In the genomic region with DNA sequence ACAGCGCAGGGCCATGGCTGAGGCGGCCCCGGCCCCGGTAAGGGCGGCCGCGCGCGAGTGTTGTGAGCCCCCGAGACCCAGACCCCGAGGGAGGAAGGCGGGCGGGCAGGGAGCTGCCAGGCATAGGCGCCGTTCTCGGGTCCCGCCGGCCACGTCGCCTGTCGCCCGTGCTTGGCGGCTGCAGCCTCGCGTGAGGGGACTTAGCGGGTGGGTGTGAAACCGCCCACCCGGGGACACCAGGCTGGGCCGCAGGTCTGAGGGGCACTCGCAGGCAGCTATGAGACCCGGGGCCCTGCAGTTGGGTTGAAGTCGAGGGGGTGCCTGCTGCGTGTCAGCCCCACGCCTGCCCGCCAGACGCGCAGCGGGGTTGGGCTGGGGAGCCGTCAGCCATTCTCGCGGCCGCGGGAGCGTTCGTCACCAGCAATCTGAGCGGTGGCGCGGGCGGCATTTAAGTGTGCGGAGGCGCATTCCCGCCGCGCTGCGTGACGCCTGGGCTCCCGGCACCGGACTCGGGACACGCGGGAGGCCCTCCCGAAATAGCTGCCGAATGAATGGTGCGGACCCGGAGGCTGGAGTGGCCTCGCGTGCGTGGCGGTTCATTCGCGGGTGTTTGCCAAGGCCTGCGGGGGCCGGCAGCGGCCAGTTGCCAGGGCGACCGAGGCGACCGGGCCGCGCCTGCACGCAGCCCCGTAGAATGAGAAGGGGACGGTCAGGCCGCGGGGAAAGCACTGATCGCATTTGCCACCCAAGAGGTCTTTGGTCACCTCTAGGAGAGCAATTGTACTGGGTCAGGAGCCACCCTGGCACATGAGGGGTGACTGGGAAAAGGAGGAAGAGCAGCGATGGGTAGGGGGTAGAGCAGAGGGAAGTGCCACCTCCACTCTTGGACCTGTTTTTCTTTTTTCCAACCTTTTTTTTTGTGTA, we compare ENCODE assay signal across 1 cellular context.
TF ChIP-seq lines count a peak whose summit lies in the region.

No MANE protein-coding gene starts in this region.

TF ChIP-seq in HepG2, 621 proteins besides CTCF, POLR2A, EP300 and RAD21 (continues in another document):
- TF ChIP-seq, protein P1, sequence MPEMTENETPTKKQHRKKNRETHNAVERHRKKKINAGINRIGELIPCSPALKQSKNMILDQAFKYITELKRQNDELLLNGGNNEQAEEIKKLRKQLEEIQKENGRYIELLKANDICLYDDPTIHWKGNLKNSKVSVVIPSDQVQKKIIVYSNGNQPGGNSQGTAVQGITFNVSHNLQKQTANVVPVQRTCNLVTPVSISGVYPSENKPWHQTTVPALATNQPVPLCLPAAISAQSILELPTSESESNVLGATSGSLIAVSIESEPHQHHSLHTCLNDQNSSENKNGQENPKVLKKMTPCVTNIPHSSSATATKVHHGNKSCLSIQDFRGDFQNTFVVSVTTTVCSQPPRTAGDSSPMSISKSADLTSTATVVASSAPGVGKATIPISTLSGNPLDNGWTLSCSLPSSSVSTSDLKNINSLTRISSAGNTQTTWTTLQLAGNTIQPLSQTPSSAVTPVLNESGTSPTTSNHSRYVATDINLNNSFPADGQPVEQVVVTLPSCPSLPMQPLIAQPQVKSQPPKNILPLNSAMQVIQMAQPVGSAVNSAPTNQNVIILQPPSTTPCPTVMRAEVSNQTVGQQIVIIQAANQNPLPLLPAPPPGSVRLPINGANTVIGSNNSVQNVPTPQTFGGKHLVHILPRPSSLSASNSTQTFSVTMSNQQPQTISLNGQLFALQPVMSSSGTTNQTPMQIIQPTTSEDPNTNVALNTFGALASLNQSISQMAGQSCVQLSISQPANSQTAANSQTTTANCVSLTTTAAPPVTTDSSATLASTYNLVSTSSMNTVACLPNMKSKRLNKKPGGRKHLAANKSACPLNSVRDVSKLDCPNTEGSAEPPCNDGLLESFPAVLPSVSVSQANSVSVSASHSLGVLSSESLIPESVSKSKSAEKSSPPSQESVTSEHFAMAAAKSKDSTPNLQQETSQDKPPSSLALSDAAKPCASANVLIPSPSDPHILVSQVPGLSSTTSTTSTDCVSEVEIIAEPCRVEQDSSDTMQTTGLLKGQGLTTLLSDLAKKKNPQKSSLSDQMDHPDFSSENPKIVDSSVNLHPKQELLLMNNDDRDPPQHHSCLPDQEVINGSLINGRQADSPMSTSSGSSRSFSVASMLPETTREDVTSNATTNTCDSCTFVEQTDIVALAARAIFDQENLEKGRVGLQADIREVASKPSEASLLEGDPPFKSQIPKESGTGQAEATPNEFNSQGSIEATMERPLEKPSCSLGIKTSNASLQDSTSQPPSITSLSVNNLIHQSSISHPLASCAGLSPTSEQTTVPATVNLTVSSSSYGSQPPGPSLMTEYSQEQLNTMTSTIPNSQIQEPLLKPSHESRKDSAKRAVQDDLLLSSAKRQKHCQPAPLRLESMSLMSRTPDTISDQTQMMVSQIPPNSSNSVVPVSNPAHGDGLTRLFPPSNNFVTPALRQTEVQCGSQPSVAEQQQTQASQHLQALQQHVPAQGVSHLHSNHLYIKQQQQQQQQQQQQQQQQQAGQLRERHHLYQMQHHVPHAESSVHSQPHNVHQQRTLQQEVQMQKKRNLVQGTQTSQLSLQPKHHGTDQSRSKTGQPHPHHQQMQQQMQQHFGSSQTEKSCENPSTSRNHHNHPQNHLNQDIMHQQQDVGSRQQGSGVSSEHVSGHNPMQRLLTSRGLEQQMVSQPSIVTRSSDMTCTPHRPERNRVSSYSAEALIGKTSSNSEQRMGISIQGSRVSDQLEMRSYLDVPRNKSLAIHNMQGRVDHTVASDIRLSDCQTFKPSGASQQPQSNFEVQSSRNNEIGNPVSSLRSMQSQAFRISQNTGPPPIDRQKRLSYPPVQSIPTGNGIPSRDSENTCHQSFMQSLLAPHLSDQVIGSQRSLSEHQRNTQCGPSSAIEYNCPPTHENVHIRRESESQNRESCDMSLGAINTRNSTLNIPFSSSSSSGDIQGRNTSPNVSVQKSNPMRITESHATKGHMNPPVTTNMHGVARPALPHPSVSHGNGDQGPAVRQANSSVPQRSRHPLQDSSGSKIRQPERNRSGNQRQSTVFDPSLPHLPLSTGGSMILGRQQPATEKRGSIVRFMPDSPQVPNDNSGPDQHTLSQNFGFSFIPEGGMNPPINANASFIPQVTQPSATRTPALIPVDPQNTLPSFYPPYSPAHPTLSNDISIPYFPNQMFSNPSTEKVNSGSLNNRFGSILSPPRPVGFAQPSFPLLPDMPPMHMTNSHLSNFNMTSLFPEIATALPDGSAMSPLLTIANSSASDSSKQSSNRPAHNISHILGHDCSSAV (CRISPR knock-in tag; IDR thresholded peaks at IDR 0.05; ENCODE audit: borderline replicate concordance) = no peak
- TF ChIP-seq ZNF430 (CRISPR knock-in tag; IDR thresholded peaks at IDR 0.05) (no peak), CCAR2 (optimal IDR thresholded peaks at IDR 0.05; ENCODE audit: low read depth, low read length) (no peak), ZNF747 (CRISPR knock-in tag; IDR thresholded peaks at IDR 0.05; ENCODE audit: borderline replicate concordance) (no peak), HCFC1 (IDR thresholded peaks at IDR 0.05; ENCODE audit: low read depth, low read length) (no peak), ZNF83 (CRISPR knock-in tag; IDR thresholded peaks at IDR 0.05; ENCODE audit: borderline replicate concordance) (no peak), TSC22D2 (CRISPR knock-in tag; IDR thresholded peaks at IDR 0.05; ENCODE audit: borderline replicate concordance) (0 out of 2 replicates have a peak, but pooled peaks have one; percentile 5), ZNF891 (CRISPR knock-in tag; IDR thresholded peaks at IDR 0.05) (peak; percentile 73; the same call in 1 of the 2 replicates), TBL1XR1 (IDR thresholded peaks at IDR 0.05; ENCODE audit: borderline replicate concordance, low read length, partially characterized antibody) (no peak), CREM (IDR thresholded peaks at IDR 0.05) (no peak), CREM (CRISPR knock-in tag; IDR thresholded peaks at IDR 0.05) (no peak), ATF1 (CRISPR knock-in tag; IDR thresholded peaks at IDR 0.05) (no peak), ZC3H4 (CRISPR knock-in tag; IDR thresholded peaks at IDR 0.05; ENCODE audit: borderline replicate concordance) (no peak), PITX1 (CRISPR knock-in tag; IDR thresholded peaks at IDR 0.05) (0 out of 2 replicates have a peak, but pooled peaks have one; percentile 19), REL (CRISPR knock-in tag; conservative IDR thresholded peaks at IDR 0.05) (no peak), ZNF549 (CRISPR knock-in tag; IDR thresholded peaks at IDR 0.05) (no peak), ZNF333 (CRISPR knock-in tag; IDR thresholded peaks at IDR 0.05; ENCODE audit: borderline replicate concordance) (no peak; the same call in 1 of the 2 replicates), RBM22 (optimal IDR thresholded peaks at IDR 0.05; ENCODE audit: low read length) (no peak), ADNP (CRISPR knock-in tag; IDR thresholded peaks at IDR 0.05) (no peak), ZNF230 (CRISPR knock-in tag; IDR thresholded peaks at IDR 0.05) (0 out of 2 replicates have a peak, but pooled peaks have one; percentile 56), FOXO1 (CRISPR knock-in tag; IDR thresholded peaks at IDR 0.05) (no peak; the same call in 1 of the 2 replicates), DPF2 (CRISPR knock-in tag; IDR thresholded peaks at IDR 0.05; ENCODE audit: borderline replicate concordance, low read depth) (no peak), SOX13 (IDR thresholded peaks at IDR 0.05) (no peak), SOX13 (CRISPR knock-in tag; conservative IDR thresholded peaks at IDR 0.05 in 1 of 2, IDR thresholded peaks at IDR 0.05 in 1 of 2) (no peak), PHF21A (CRISPR knock-in tag; IDR thresholded peaks at IDR 0.05) (no peak), ZNF660 (CRISPR knock-in tag; IDR thresholded peaks at IDR 0.05; ENCODE audit: borderline replicate concordance, low read depth) (no peak), PCBP1 (IDR thresholded peaks at IDR 0.05; ENCODE audit: borderline replicate concordance, low read depth, low read length) (no peak), ZSCAN9 (CRISPR knock-in tag; IDR thresholded peaks at IDR 0.05; ENCODE audit: borderline replicate concordance) (no peak), ZNF180 (CRISPR knock-in tag; IDR thresholded peaks at IDR 0.05; ENCODE audit: borderline replicate concordance, low read depth) (no peak; the same call in 1 of the 2 replicates), ZBTB3 (CRISPR knock-in tag; IDR thresholded peaks at IDR 0.05; ENCODE audit: borderline replicate concordance, low read depth) (no peak), ZNF781 (CRISPR knock-in tag; IDR thresholded peaks at IDR 0.05; ENCODE audit: borderline replicate concordance, not compliant biosample characterization) (peak; percentile 31), THYN1 (CRISPR knock-in tag; IDR thresholded peaks at IDR 0.05; ENCODE audit: borderline replicate concordance, low read depth) (no peak), TMF1 (CRISPR knock-in tag; IDR thresholded peaks at IDR 0.05; ENCODE audit: low read depth) (no peak), ZNF337 (CRISPR knock-in tag; IDR thresholded peaks at IDR 0.05; ENCODE audit: borderline replicate concordance, low read depth) (no peak), ZNF780A (CRISPR knock-in tag; IDR thresholded peaks at IDR 0.05) (no peak), ZKSCAN8 (CRISPR knock-in tag; IDR thresholded peaks at IDR 0.05; ENCODE audit: borderline replicate concordance) (no peak), ZNF24 (IDR thresholded peaks at IDR 0.05) (no peak)
- TF ChIP-seq, protein P2, sequence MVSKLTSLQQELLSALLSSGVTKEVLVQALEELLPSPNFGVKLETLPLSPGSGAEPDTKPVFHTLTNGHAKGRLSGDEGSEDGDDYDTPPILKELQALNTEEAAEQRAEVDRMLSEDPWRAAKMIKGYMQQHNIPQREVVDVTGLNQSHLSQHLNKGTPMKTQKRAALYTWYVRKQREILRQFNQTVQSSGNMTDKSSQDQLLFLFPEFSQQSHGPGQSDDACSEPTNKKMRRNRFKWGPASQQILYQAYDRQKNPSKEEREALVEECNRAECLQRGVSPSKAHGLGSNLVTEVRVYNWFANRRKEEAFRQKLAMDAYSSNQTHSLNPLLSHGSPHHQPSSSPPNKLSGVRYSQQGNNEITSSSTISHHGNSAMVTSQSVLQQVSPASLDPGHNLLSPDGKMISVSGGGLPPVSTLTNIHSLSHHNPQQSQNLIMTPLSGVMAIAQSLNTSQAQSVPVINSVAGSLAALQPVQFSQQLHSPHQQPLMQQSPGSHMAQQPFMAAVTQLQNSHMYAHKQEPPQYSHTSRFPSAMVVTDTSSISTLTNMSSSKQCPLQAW (CRISPR knock-in tag; IDR thresholded peaks at IDR 0.05) = no peak
- TF ChIP-seq, protein P3, sequence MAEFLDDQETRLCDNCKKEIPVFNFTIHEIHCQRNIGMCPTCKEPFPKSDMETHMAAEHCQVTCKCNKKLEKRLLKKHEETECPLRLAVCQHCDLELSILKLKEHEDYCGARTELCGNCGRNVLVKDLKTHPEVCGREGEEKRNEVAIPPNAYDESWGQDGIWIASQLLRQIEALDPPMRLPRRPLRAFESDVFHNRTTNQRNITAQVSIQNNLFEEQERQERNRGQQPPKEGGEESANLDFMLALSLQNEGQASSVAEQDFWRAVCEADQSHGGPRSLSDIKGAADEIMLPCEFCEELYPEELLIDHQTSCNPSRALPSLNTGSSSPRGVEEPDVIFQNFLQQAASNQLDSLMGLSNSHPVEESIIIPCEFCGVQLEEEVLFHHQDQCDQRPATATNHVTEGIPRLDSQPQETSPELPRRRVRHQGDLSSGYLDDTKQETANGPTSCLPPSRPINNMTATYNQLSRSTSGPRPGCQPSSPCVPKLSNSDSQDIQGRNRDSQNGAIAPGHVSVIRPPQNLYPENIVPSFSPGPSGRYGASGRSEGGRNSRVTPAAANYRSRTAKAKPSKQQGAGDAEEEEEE (CRISPR knock-in tag; IDR thresholded peaks at IDR 0.05; ENCODE audit: borderline replicate concordance) = no peak
- TF ChIP-seq, protein P4, sequence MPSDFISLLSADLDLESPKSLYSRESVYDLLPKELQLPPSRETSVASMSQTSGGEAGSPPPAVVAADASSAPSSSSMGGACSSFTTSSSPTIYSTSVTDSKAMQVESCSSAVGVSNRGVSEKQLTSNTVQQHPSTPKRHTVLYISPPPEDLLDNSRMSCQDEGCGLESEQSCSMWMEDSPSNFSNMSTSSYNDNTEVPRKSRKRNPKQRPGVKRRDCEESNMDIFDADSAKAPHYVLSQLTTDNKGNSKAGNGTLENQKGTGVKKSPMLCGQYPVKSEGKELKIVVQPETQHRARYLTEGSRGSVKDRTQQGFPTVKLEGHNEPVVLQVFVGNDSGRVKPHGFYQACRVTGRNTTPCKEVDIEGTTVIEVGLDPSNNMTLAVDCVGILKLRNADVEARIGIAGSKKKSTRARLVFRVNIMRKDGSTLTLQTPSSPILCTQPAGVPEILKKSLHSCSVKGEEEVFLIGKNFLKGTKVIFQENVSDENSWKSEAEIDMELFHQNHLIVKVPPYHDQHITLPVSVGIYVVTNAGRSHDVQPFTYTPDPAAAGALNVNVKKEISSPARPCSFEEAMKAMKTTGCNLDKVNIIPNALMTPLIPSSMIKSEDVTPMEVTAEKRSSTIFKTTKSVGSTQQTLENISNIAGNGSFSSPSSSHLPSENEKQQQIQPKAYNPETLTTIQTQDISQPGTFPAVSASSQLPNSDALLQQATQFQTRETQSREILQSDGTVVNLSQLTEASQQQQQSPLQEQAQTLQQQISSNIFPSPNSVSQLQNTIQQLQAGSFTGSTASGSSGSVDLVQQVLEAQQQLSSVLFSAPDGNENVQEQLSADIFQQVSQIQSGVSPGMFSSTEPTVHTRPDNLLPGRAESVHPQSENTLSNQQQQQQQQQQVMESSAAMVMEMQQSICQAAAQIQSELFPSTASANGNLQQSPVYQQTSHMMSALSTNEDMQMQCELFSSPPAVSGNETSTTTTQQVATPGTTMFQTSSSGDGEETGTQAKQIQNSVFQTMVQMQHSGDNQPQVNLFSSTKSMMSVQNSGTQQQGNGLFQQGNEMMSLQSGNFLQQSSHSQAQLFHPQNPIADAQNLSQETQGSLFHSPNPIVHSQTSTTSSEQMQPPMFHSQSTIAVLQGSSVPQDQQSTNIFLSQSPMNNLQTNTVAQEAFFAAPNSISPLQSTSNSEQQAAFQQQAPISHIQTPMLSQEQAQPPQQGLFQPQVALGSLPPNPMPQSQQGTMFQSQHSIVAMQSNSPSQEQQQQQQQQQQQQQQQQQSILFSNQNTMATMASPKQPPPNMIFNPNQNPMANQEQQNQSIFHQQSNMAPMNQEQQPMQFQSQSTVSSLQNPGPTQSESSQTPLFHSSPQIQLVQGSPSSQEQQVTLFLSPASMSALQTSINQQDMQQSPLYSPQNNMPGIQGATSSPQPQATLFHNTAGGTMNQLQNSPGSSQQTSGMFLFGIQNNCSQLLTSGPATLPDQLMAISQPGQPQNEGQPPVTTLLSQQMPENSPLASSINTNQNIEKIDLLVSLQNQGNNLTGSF (CRISPR knock-in tag; IDR thresholded peaks at IDR 0.05) = no peak
- TF ChIP-seq, protein P5, sequence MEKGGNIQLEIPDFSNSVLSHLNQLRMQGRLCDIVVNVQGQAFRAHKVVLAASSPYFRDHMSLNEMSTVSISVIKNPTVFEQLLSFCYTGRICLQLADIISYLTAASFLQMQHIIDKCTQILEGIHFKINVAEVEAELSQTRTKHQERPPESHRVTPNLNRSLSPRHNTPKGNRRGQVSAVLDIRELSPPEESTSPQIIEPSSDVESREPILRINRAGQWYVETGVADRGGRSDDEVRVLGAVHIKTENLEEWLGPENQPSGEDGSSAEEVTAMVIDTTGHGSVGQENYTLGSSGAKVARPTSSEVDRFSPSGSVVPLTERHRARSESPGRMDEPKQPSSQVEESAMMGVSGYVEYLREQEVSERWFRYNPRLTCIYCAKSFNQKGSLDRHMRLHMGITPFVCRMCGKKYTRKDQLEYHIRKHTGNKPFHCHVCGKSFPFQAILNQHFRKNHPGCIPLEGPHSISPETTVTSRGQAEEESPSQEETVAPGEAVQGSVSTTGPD (CRISPR knock-in tag; IDR thresholded peaks at IDR 0.05) = no peak
